In the genomic region with DNA sequence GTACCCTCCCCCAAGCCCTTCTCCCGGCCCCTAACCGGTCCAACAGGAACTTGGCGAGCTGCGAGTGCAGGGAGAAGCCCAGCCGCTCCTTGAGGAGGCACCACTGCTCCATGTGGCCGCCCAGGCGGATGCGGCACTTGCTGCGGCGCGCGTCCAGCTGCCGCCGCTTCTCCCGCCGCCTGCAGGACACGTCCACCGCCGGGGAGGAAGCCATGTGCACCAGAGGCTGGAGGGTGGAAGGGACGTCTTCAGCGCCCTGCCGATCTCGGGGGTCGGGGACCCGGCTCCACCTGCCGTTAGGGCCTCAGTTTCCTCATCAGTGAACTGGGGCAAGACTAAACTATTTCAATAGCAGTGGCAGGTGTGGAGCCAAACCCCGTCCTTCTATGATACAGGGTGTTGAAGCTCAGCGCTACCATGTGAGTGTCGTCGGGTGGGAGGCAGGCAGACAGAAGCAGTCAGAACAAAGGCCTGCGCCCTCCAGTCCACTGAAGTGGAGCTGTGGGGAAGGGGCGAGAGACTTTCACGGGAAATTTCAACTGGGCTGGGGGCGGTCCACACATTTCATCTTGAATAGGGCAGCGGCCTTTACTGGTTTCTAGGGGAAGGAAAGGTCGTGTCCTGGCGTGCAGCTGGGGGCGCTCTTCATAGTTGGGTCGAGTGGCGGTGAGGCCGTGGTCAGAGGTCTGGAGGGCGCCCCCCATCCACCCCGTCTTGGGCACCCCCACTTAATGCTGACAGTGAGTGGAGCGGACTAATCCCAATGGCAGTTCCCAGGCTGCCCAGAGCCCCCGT, we compare ENCODE assay signal across 1 cellular context.
TF ChIP-seq lines count a peak whose summit lies in the region.

No MANE protein-coding gene starts in this region.

TF ChIP-seq in HepG2, 621 proteins besides CTCF, POLR2A, EP300 and RAD21 (continued from another document and continues in another):
- TF ChIP-seq TAF1 (CRISPR knock-in tag; IDR thresholded peaks at IDR 0.05) (peak; percentile 43; the same call in 1 of the 2 replicates), ZSCAN29 (CRISPR knock-in tag; conservative IDR thresholded peaks at IDR 0.05) (no peak; the same call in 1 of the 2 replicates), SUZ12 (IDR thresholded peaks at IDR 0.05; ENCODE audit: low read depth, low read length) (no peak), ZNF337 (CRISPR knock-in tag; IDR thresholded peaks at IDR 0.05; ENCODE audit: borderline replicate concordance, low read depth) (peak; percentile 57; the same call in 1 of the 2 replicates), KDM6A (CRISPR knock-in tag; IDR thresholded peaks at IDR 0.05; ENCODE audit: low read depth) (no peak), ZNF530 (CRISPR knock-in tag; IDR thresholded peaks at IDR 0.05; ENCODE audit: low read depth) (no peak), REL (CRISPR knock-in tag; conservative IDR thresholded peaks at IDR 0.05) (no peak; the same call in 1 of the 2 replicates), BHLHE40 (IDR thresholded peaks at IDR 0.05; ENCODE audit: low read length) (no peak), ZBTB7A (CRISPR knock-in tag; IDR thresholded peaks at IDR 0.05) (0 out of 2 replicates have a peak, but pooled peaks have one; percentile 45), FOXM1 (CRISPR knock-in tag; IDR thresholded peaks at IDR 0.05) (no peak), ERF (CRISPR knock-in tag; IDR thresholded peaks at IDR 0.05) (peak; percentile 7; the same call in 1 of the 2 replicates), ZNF234 (CRISPR knock-in tag; conservative IDR thresholded peaks at IDR 0.05) (no peak), DR1 (CRISPR knock-in tag; IDR thresholded peaks at IDR 0.05) (no peak), ZFP1 (CRISPR knock-in tag; IDR thresholded peaks at IDR 0.05) (no peak), HIVEP1 (CRISPR knock-in tag; IDR thresholded peaks at IDR 0.05) (peak; percentile 30; the same call in 1 of the 2 replicates), MTA1 (CRISPR knock-in tag; IDR thresholded peaks at IDR 0.05; ENCODE audit: borderline replicate concordance) (peak; percentile 51; the same call in 1 of the 2 replicates), ZIK1 (CRISPR knock-in tag; IDR thresholded peaks at IDR 0.05; ENCODE audit: borderline replicate concordance, low read depth) (0 out of 2 replicates have a peak, but pooled peaks have one; percentile 55), RBM39 (IDR thresholded peaks at IDR 0.05; ENCODE audit: low read depth, low read length, poor library complexity, severe bottlenecking) (peak; percentile 45), PCBP2 (optimal IDR thresholded peaks at IDR 0.05; ENCODE audit: low read depth, low read length, poor library complexity, severe bottlenecking) (no peak), MYC (CRISPR knock-in tag; IDR thresholded peaks at IDR 0.05; ENCODE audit: borderline replicate concordance) (peak; percentile 79), MBNL3 (CRISPR knock-in tag; conservative IDR thresholded peaks at IDR 0.05) (no peak), U2AF1 (optimal IDR thresholded peaks at IDR 0.05; ENCODE audit: low read depth, low read length) (no peak), PHF20 (CRISPR knock-in tag; IDR thresholded peaks at IDR 0.05) (no peak), TCF7 (IDR thresholded peaks at IDR 0.05; ENCODE audit: low read depth) (no peak), YY1 (IDR thresholded peaks at IDR 0.05; ENCODE audit: insufficient read depth, insufficient replicate concordance, low read depth, low read length) (no peak), POGZ (CRISPR knock-in tag; IDR thresholded peaks at IDR 0.05) (peak; percentile 19)
- TF ChIP-seq, protein P1, sequence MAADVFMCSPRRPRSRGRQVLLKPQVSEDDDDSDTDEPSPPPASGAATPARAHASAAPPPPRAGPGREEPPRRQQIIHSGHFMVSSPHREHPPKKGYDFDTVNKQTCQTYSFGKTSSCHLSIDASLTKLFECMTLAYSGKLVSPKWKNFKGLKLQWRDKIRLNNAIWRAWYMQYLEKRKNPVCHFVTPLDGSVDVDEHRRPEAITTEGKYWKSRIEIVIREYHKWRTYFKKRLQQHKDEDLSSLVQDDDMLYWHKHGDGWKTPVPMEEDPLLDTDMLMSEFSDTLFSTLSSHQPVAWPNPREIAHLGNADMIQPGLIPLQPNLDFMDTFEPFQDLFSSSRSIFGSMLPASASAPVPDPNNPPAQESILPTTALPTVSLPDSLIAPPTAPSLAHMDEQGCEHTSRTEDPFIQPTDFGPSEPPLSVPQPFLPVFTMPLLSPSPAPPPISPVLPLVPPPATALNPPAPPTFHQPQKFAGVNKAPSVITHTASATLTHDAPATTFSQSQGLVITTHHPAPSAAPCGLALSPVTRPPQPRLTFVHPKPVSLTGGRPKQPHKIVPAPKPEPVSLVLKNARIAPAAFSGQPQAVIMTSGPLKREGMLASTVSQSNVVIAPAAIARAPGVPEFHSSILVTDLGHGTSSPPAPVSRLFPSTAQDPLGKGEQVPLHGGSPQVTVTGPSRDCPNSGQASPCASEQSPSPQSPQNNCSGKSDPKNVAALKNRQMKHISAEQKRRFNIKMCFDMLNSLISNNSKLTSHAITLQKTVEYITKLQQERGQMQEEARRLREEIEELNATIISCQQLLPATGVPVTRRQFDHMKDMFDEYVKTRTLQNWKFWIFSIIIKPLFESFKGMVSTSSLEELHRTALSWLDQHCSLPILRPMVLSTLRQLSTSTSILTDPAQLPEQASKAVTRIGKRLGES (CRISPR knock-in tag; IDR thresholded peaks at IDR 0.05; ENCODE audit: borderline replicate concordance) = no peak
- TF ChIP-seq, protein P2, sequence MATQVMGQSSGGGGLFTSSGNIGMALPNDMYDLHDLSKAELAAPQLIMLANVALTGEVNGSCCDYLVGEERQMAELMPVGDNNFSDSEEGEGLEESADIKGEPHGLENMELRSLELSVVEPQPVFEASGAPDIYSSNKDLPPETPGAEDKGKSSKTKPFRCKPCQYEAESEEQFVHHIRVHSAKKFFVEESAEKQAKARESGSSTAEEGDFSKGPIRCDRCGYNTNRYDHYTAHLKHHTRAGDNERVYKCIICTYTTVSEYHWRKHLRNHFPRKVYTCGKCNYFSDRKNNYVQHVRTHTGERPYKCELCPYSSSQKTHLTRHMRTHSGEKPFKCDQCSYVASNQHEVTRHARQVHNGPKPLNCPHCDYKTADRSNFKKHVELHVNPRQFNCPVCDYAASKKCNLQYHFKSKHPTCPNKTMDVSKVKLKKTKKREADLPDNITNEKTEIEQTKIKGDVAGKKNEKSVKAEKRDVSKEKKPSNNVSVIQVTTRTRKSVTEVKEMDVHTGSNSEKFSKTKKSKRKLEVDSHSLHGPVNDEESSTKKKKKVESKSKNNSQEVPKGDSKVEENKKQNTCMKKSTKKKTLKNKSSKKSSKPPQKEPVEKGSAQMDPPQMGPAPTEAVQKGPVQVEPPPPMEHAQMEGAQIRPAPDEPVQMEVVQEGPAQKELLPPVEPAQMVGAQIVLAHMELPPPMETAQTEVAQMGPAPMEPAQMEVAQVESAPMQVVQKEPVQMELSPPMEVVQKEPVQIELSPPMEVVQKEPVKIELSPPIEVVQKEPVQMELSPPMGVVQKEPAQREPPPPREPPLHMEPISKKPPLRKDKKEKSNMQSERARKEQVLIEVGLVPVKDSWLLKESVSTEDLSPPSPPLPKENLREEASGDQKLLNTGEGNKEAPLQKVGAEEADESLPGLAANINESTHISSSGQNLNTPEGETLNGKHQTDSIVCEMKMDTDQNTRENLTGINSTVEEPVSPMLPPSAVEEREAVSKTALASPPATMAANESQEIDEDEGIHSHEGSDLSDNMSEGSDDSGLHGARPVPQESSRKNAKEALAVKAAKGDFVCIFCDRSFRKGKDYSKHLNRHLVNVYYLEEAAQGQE (IDR thresholded peaks at IDR 0.05; ENCODE audit: borderline replicate concordance in 1 of 2, low read depth in 1 of 2, low read length in 2 of 2) = no peak
- TF ChIP-seq, protein P3, sequence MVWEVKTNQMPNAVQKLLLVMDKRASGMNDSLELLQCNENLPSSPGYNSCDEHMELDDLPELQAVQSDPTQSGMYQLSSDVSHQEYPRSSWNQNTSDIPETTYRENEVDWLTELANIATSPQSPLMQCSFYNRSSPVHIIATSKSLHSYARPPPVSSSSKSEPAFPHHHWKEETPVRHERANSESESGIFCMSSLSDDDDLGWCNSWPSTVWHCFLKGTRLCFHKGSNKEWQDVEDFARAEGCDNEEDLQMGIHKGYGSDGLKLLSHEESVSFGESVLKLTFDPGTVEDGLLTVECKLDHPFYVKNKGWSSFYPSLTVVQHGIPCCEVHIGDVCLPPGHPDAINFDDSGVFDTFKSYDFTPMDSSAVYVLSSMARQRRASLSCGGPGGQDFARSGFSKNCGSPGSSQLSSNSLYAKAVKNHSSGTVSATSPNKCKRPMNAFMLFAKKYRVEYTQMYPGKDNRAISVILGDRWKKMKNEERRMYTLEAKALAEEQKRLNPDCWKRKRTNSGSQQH (CRISPR knock-in tag; IDR thresholded peaks at IDR 0.05; ENCODE audit: low read depth) = peak; percentile 23; the same call in 1 of the 2 replicates
- TF ChIP-seq, protein P4, sequence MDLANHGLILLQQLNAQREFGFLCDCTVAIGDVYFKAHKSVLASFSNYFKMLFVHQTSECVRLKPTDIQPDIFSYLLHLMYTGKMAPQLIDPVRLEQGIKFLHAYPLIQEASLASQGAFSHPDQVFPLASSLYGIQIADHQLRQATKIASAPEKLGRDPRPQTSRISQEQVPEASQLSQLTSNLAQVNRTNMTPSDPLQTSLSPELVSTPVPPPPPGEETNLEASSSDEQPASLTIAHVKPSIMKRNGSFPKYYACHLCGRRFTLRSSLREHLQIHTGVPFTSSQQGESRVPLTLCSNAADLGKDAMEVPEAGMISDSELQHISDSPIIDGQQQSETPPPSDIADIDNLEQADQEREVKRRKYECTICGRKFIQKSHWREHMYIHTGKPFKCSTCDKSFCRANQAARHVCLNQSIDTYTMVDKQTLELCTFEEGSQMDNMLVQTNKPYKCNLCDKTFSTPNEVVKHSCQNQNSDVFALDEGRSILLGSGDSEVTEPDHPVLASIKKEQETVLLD (CRISPR knock-in tag; IDR thresholded peaks at IDR 0.05; ENCODE audit: low read depth) = peak; percentile 34; the same call in 1 of the 2 replicates
- TF ChIP-seq, protein P5, sequence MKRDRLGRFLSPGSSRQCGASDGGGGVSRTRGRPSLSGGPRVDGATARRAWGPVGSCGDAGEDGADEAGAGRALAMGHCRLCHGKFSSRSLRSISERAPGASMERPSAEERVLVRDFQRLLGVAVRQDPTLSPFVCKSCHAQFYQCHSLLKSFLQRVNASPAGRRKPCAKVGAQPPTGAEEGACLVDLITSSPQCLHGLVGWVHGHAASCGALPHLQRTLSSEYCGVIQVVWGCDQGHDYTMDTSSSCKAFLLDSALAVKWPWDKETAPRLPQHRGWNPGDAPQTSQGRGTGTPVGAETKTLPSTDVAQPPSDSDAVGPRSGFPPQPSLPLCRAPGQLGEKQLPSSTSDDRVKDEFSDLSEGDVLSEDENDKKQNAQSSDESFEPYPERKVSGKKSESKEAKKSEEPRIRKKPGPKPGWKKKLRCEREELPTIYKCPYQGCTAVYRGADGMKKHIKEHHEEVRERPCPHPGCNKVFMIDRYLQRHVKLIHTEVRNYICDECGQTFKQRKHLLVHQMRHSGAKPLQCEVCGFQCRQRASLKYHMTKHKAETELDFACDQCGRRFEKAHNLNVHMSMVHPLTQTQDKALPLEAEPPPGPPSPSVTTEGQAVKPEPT (CRISPR knock-in tag; IDR thresholded peaks at IDR 0.05; ENCODE audit: low read depth) = peak; percentile 34; the same call in 1 of the 2 replicates
- TF ChIP-seq, protein P6, sequence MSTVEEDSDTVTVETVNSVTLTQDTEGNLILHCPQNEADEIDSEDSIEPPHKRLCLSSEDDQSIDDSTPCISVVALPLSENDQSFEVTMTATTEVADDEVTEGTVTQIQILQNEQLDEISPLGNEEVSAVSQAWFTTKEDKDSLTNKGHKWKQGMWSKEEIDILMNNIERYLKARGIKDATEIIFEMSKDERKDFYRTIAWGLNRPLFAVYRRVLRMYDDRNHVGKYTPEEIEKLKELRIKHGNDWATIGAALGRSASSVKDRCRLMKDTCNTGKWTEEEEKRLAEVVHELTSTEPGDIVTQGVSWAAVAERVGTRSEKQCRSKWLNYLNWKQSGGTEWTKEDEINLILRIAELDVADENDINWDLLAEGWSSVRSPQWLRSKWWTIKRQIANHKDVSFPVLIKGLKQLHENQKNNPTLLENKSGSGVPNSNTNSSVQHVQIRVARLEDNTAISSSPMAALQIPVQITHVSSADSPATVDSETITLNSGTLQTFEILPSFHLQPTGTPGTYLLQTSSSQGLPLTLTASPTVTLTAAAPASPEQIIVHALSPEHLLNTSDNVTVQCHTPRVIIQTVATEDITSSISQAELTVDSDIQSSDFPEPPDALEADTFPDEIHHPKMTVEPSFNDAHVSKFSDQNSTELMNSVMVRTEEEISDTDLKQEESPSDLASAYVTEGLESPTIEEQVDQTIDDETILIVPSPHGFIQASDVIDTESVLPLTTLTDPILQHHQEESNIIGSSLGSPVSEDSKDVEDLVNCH (CRISPR knock-in tag; IDR thresholded peaks at IDR 0.05) = 0 out of 2 replicates have a peak, but pooled peaks have one; percentile 24
- TF ChIP-seq, protein P7, sequence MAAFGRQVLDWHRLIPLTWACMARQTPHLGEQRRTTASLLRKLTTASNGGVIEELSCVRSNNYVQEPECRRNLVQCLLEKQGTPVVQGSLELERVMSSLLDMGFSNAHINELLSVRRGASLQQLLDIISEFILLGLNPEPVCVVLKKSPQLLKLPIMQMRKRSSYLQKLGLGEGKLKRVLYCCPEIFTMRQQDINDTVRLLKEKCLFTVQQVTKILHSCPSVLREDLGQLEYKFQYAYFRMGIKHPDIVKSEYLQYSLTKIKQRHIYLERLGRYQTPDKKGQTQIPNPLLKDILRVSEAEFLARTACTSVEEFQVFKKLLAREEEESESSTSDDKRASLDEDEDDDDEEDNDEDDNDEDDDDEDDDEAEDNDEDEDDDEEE (CRISPR knock-in tag; IDR thresholded peaks at IDR 0.05) = 0 out of 2 replicates have a peak, but pooled peaks have one; percentile 7
- TF ChIP-seq, protein P8, sequence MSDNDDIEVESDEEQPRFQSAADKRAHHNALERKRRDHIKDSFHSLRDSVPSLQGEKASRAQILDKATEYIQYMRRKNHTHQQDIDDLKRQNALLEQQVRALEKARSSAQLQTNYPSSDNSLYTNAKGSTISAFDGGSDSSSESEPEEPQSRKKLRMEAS (IDR thresholded peaks at IDR 0.05) = peak; percentile 55; the same call in 1 of the 2 replicates
- TF ChIP-seq, protein P9, sequence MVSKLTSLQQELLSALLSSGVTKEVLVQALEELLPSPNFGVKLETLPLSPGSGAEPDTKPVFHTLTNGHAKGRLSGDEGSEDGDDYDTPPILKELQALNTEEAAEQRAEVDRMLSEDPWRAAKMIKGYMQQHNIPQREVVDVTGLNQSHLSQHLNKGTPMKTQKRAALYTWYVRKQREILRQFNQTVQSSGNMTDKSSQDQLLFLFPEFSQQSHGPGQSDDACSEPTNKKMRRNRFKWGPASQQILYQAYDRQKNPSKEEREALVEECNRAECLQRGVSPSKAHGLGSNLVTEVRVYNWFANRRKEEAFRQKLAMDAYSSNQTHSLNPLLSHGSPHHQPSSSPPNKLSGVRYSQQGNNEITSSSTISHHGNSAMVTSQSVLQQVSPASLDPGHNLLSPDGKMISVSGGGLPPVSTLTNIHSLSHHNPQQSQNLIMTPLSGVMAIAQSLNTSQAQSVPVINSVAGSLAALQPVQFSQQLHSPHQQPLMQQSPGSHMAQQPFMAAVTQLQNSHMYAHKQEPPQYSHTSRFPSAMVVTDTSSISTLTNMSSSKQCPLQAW (CRISPR knock-in tag; IDR thresholded peaks at IDR 0.05) = 0 out of 2 replicates have a peak, but pooled peaks have one; percentile 60
